In genomic region chr2:169439900-169440299, GRCh38 we compare ENCODE assay signal across 1 cellular context.
TF ChIP-seq lines count a peak whose summit lies in the region.

No MANE protein-coding gene starts in this region.

TF ChIP-seq in K562, 482 proteins besides CTCF, POLR2A, EP300 and RAD21 (continued from another document):
- peak; percentile 24; the same call in 1 of the 2 replicates for TF ChIP-seq GMEB1 (CRISPR knock-in tag; IDR thresholded peaks at IDR 0.05)
- peak; percentile 10; the same call in 1 of the 2 replicates for TF ChIP-seq USF2 (CRISPR knock-in tag; IDR thresholded peaks at IDR 0.05)
- no peak for TF ChIP-seq ZBTB12 (CRISPR knock-in tag; IDR thresholded peaks at IDR 0.05)
- peak; percentile 22; the same call in 1 of the 2 replicates for TF ChIP-seq RAD51 (IDR thresholded peaks at IDR 0.05; ENCODE audit: borderline replicate concordance, low read depth)
- TF ChIP-seq TFE3 (CRISPR knock-in tag; IDR thresholded peaks at IDR 0.05), result peak; percentile 90
